Comparison of ENCODE assay signal across 1 cellular context in genomic region chr10:69451209-69451783, GRCh38.
TF ChIP-seq lines count a peak whose summit lies in the region.

Gene TSPAN15, plus strand, starts transcription at chr10:69451465. Its CDS starts 130 bp downstream, at chr10:69451595.

TF ChIP-seq in HEK293, 187 proteins besides CTCF, POLR2A, EP300 and RAD21 (continued from another document and continues in another):
- TF ChIP-seq PRDM2 (tag by site-specific recombination; IDR thresholded peaks at IDR 0.05; ENCODE audit: borderline replicate concordance) (no peak), ZBTB20 (tag by site-specific recombination; IDR thresholded peaks at IDR 0.05) (peak; percentile 66; the same call in 1 of the 2 replicates), ZNF302 (tag by site-specific recombination; IDR thresholded peaks at IDR 0.05; ENCODE audit: low read depth) (no peak), ZNF747 (tag by site-specific recombination; IDR thresholded peaks at IDR 0.05) (no peak), ZNF610 (tag by site-specific recombination; IDR thresholded peaks at IDR 0.05; ENCODE audit: borderline replicate concordance) (no peak), ZBTB44 (tag by site-specific recombination; IDR thresholded peaks at IDR 0.05) (no peak), ZNF202 (tag by site-specific recombination; IDR thresholded peaks at IDR 0.05; ENCODE audit: borderline replicate concordance) (no peak), PATZ1 (tag by site-specific recombination; IDR thresholded peaks at IDR 0.05) (peak; percentile 90), ZBTB26 (tag by site-specific recombination; optimal IDR thresholded peaks at IDR 0.05) (peak; percentile 85), ZNF133 (tag by site-specific recombination; IDR thresholded peaks at IDR 0.05) (no peak), ZXDB (tag by site-specific recombination; IDR thresholded peaks at IDR 0.05) (peak; percentile 68), SCRT1 (tag by site-specific recombination; IDR thresholded peaks at IDR 0.05; ENCODE audit: borderline replicate concordance) (0 out of 2 replicates have a peak, but pooled peaks have one; percentile 23), ZNF2 (tag by site-specific recombination; IDR thresholded peaks at IDR 0.05) (no peak), ZNF292 (tag by site-specific recombination; IDR thresholded peaks at IDR 0.05; ENCODE audit: borderline replicate concordance, low read depth) (no peak), KLF8 (tag by site-specific recombination; IDR thresholded peaks at IDR 0.05) (peak; percentile 87), ZSCAN16 (tag by site-specific recombination; IDR thresholded peaks at IDR 0.05) (no peak), ZNF155 (tag by site-specific recombination; IDR thresholded peaks at IDR 0.05) (no peak), ZEB2 (tag by site-specific recombination; IDR thresholded peaks at IDR 0.05) (peak; percentile 71; the same call in 1 of the 2 replicates), OSR2 (tag by site-specific recombination; IDR thresholded peaks at IDR 0.05) (peak; percentile 31; the same call in 1 of the 2 replicates), ZNF19 (tag by site-specific recombination; IDR thresholded peaks at IDR 0.05; ENCODE audit: low read depth) (no peak), ZBTB7A (tag by site-specific recombination; IDR thresholded peaks at IDR 0.05; ENCODE audit: low read depth) (no peak), ZFHX2 (tag by site-specific recombination; conservative IDR thresholded peaks at IDR 0.05) (peak; percentile 55; the same call in 1 of the 2 replicates), ZNF561 (tag by site-specific recombination; IDR thresholded peaks at IDR 0.05; ENCODE audit: borderline replicate concordance) (no peak), RBAK (tag by site-specific recombination; IDR thresholded peaks at IDR 0.05) (no peak), ZNF23 (tag by site-specific recombination; IDR thresholded peaks at IDR 0.05; ENCODE audit: borderline replicate concordance) (no peak), ZNF341 (tag by site-specific recombination; IDR thresholded peaks at IDR 0.05; ENCODE audit: low read depth) (no peak)
- TF ChIP-seq, protein P1, sequence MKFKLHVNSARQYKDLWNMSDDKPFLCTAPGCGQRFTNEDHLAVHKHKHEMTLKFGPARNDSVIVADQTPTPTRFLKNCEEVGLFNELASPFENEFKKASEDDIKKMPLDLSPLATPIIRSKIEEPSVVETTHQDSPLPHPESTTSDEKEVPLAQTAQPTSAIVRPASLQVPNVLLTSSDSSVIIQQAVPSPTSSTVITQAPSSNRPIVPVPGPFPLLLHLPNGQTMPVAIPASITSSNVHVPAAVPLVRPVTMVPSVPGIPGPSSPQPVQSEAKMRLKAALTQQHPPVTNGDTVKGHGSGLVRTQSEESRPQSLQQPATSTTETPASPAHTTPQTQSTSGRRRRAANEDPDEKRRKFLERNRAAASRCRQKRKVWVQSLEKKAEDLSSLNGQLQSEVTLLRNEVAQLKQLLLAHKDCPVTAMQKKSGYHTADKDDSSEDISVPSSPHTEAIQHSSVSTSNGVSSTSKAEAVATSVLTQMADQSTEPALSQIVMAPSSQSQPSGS (tag by site-specific recombination; IDR thresholded peaks at IDR 0.05; ENCODE audit: low read depth) = no peak
- TF ChIP-seq, protein P2, sequence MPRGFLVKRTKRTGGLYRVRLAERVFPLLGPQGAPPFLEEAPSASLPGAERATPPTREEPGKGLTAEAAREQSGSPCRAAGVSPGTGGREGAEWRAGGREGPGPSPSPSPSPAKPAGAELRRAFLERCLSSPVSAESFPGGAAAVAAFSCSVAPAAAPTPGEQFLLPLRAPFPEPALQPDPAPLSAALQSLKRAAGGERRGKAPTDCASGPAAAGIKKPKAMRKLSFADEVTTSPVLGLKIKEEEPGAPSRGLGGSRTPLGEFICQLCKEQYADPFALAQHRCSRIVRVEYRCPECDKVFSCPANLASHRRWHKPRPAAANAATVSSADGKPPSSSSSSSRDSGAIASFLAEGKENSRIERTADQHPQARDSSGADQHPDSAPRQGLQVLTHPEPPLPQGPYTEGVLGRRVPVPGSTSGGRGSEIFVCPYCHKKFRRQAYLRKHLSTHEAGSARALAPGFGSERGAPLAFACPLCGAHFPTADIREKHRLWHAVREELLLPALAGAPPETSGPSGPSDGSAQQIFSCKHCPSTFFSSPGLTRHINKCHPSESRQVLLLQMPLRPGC (tag by site-specific recombination; IDR thresholded peaks at IDR 0.05) = no peak
- TF ChIP-seq, protein P3, sequence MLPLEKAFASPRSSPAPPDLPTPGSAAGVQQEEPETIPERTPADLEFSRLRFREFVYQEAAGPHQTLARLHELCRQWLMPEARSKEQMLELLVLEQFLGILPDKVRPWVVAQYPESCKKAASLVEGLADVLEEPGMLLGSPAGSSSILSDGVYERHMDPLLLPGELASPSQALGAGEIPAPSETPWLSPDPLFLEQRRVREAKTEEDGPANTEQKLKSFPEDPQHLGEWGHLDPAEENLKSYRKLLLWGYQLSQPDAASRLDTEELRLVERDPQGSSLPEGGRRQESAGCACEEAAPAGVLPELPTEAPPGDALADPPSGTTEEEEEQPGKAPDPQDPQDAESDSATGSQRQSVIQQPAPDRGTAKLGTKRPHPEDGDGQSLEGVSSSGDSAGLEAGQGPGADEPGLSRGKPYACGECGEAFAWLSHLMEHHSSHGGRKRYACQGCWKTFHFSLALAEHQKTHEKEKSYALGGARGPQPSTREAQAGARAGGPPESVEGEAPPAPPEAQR (tag by site-specific recombination; IDR thresholded peaks at IDR 0.05) = no peak
- TF ChIP-seq, protein P4, sequence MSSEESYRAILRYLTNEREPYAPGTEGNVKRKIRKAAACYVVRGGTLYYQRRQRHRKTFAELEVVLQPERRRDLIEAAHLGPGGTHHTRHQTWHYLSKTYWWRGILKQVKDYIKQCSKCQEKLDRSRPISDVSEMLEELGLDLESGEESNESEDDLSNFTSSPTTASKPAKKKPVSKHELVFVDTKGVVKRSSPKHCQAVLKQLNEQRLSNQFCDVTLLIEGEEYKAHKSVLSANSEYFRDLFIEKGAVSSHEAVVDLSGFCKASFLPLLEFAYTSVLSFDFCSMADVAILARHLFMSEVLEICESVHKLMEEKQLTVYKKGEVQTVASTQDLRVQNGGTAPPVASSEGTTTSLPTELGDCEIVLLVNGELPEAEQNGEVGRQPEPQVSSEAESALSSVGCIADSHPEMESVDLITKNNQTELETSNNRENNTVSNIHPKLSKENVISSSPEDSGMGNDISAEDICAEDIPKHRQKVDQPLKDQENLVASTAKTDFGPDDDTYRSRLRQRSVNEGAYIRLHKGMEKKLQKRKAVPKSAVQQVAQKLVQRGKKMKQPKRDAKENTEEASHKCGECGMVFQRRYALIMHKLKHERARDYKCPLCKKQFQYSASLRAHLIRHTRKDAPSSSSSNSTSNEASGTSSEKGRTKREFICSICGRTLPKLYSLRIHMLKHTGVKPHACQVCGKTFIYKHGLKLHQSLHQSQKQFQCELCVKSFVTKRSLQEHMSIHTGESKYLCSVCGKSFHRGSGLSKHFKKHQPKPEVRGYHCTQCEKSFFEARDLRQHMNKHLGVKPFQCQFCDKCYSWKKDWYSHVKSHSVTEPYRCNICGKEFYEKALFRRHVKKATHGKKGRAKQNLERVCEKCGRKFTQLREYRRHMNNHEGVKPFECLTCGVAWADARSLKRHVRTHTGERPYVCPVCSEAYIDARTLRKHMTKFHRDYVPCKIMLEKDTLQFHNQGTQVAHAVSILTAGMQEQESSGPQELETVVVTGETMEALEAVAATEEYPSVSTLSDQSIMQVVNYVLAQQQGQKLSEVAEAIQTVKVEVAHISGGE (tag by site-specific recombination; conservative IDR thresholded peaks at IDR 0.05; ENCODE audit: low read depth) = no peak
- TF ChIP-seq, protein P5, sequence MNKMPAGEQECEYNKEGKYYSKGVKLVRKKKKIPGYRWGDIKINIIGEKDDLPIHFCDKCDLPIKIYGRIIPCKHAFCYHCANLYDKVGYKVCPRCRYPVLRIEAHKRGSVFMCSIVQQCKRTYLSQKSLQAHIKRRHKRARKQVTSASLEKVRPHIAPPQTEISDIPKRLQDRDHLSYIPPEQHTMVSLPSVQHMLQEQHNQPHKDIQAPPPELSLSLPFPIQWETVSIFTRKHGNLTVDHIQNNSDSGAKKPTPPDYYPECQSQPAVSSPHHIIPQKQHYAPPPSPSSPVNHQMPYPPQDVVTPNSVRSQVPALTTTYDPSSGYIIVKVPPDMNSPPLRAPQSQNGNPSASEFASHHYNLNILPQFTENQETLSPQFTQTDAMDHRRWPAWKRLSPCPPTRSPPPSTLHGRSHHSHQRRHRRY (tag by site-specific recombination; IDR thresholded peaks at IDR 0.05) = no peak
- TF ChIP-seq, protein P6, sequence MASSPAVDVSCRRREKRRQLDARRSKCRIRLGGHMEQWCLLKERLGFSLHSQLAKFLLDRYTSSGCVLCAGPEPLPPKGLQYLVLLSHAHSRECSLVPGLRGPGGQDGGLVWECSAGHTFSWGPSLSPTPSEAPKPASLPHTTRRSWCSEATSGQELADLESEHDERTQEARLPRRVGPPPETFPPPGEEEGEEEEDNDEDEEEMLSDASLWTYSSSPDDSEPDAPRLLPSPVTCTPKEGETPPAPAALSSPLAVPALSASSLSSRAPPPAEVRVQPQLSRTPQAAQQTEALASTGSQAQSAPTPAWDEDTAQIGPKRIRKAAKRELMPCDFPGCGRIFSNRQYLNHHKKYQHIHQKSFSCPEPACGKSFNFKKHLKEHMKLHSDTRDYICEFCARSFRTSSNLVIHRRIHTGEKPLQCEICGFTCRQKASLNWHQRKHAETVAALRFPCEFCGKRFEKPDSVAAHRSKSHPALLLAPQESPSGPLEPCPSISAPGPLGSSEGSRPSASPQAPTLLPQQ (tag by site-specific recombination; IDR thresholded peaks at IDR 0.05) = peak; percentile 97
